18 cellular contexts compared by ENCODE assay signal in genomic region chrX:103616676-103617186, GRCh38. TPM values are rescaled to one million over a fixed set of nuclear protein-coding genes. Genes with fewer than 3 reads are reported as not detected.
A peak's percentile ranks its signal among the peaks of the same experiment; 100 is the strongest.
DNase-seq lines count a peak whose midpoint lies in the region; TF ChIP-seq lines count a peak whose summit lies in the region.
"Had no signal": no experiment of that assay in that cellular context is flagged by ENCODE, and none has a peak within 500 bp of the region (broad histone marks: within the 10 kb centered on the region; RNA-seq: fewer than 3 reads in every experiment).

No MANE protein-coding gene starts in this region.

- H3K9me3 ChIP-seq in HUES64 (ENCODE audit: insufficient read depth, low read depth, low read length) (no peaks in the 10 kb centered on the region), adipocyte (ENCODE audit: control insufficient read depth, low read length) (peaks cover 9% of the 10 kb centered on the region)
- H3K9me3 ChIP-seq: Caco-2, SJSA1 had no signal

- no peak overlapping the region for H3K4me3 Mint-ChIP-seq in progenitor cell of endocrine pancreas (ENCODE audit: low read depth)
- H3K4me3 Mint-ChIP-seq: B cell; T-helper 1 cell treated with Interleukin-12 subunit alpha and Interleukin-12 subunit beta and Interleukin-4 antibody, amounts not matched to agents 30 μg/mL and 1 μg/mL, for 36 hours had no signal

- H3K27ac ChIP-seq in HUES64 (ENCODE audit: low read depth, low read length) (peak overlapping the region; percentile 35; the same call in 1 of the 2 replicates), dorsolateral prefrontal cortex (no peak overlapping the region)
- H3K27ac ChIP-seq: SJSA1 had no signal

- H3K9ac ChIP-seq in HUES64 (ENCODE audit: low read depth, low read length) (no peak overlapping the region), adipocyte (ENCODE audit: low read length) (no peak overlapping the region)

- H3K4me1 Mint-ChIP-seq in progenitor cell of endocrine pancreas (ENCODE audit: low read depth), result no peaks in the 10 kb centered on the region
- H3K4me1 Mint-ChIP-seq: B cell had no signal

- peaks cover 7% of the 10 kb centered on the region for H3K9me3 Mint-ChIP-seq in progenitor cell of endocrine pancreas (ENCODE audit: low read depth)
- H3K9me3 Mint-ChIP-seq: T-helper 1 cell treated with Interleukin-12 subunit alpha and Interleukin-12 subunit beta and Interleukin-4 antibody, amounts not matched to agents 30 μg/mL and 1 μg/mL, for 36 hours had no signal

- H3K36me3 ChIP-seq in HUES64 (ENCODE audit: insufficient read depth, low read length) (no peaks in the 10 kb centered on the region), adipocyte (ENCODE audit: control insufficient read depth, insufficient read depth, low read length, severe bottlenecking) (no peaks in the 10 kb centered on the region)
- H3K36me3 ChIP-seq: SJSA1 had no signal

- peak; percentile 32 for DNase-seq in EH (ENCODE audit: low read depth)
- DNase-seq in adipocyte (ENCODE audit: low read depth), result peak; percentile 50
- DNase-seq in progenitor cell of endocrine pancreas (ENCODE audit: low spot score, unreplicated experiment), result no peak
- no peak for DNase-seq in hypothalamus (lab: John Stamatoyannopoulos, UW)
- no peak for DNase-seq in NCI-H446 (lab: John Stamatoyannopoulos, UW)
- DNase-seq in dorsolateral prefrontal cortex, result no peak
- DNase-seq: Caco-2, DMS153, GF-D8, H7, NCI-H1092 treated with DMSO at 0.1 percent for 48 hours, NCI-H146, NCI-H2081, NCI-H510A treated with DMSO at 0.1 percent for 48 hours had no signal

- H3K27me3 Mint-ChIP-seq in progenitor cell of endocrine pancreas, result no peaks in the 10 kb centered on the region
- H3K27me3 Mint-ChIP-seq: B cell had no signal

- peak overlapping the region; percentile 25 for H3K27ac Mint-ChIP-seq in progenitor cell of endocrine pancreas
- H3K27ac Mint-ChIP-seq: B cell; T-helper 1 cell treated with Interleukin-12 subunit alpha and Interleukin-12 subunit beta and Interleukin-4 antibody, amounts not matched to agents 30 μg/mL and 1 μg/mL, for 36 hours had no signal

- H3K4me3 ChIP-seq in HUES64 (ENCODE audit: low read length), result no peak overlapping the region
- no peak overlapping the region for H3K4me3 ChIP-seq in adipocyte (ENCODE audit: low read length)
- no peak overlapping the region for H3K4me3 ChIP-seq in dorsolateral prefrontal cortex
- H3K4me3 ChIP-seq: SJSA1 had no signal

- intact Hi-C loops in dorsolateral prefrontal cortex (cut with DNase I), result no loop called here

- 5% methylated on average over 1 of the region's 1 CpG for WGBS in HUES64

- H3K36me3 Mint-ChIP-seq in progenitor cell of endocrine pancreas (ENCODE audit: insufficient read depth), result peaks cover 15% of the 10 kb centered on the region

- 0 out of 2 replicates have a peak, but pooled peaks cover 8% of the 10 kb centered on the region for H3K4me1 ChIP-seq in HUES64 (ENCODE audit: insufficient read depth, low read length)
- H3K4me1 ChIP-seq in adipocyte (ENCODE audit: control insufficient read depth, insufficient read depth, low read length), result peaks cover 7% of the 10 kb centered on the region
- H3K4me1 ChIP-seq: Caco-2 had no signal

- TF ChIP-seq CTCF in progenitor cell of endocrine pancreas (IDR thresholded peaks at IDR 0.05; ENCODE audit: unreplicated experiment) (no peak), dorsolateral prefrontal cortex (IDR thresholded peaks at IDR 0.05 in 54 of 56, conservative IDR thresholded peaks at IDR 0.05 in 2 of 56; ENCODE audit: low read depth in 1 of 56, partially characterized antibody in 56 of 56) (no peak)

- H3K27me3 ChIP-seq in HUES64 (ENCODE audit: insufficient read depth, low read length), result no peaks in the 10 kb centered on the region
- H3K27me3 ChIP-seq in adipocyte (replicated peaks; ENCODE audit: control insufficient read depth, insufficient read depth, low read length), result peaks cover 3% of the 10 kb centered on the region
- H3K27me3 ChIP-seq in dorsolateral prefrontal cortex, result peaks cover 0 to 46% (median 3%) of the 10 kb centered on the region in 45 donors
- H3K27me3 ChIP-seq: SJSA1 had no signal

RNA-seq across cellular contexts. Expression of gene TCEAL3, which starts 9.0 kb away (rescaled TPM):
- polyA plus RNA-seq in HUES64 (2013, experiment 1 of 2), result 9.4 TPM
- polyA plus RNA-seq in HUES64 (2013, experiment 2 of 2), result 10.6 TPM
- 14.4 and 15.1 TPM in 2 replicates for total RNA-seq in progenitor cell of endocrine pancreas
- total RNA-seq in dorsolateral prefrontal cortex, result 100 to 1,000 TPM in 3 of 120 experiments, 10 to 100 TPM in 117; 56.2 to 103 (median 76.7) TPM

RNA-seq across cellular contexts. Expression of gene TCEAL1, which starts 12.0 kb away (rescaled TPM):
- polyA plus RNA-seq in HUES64 (2013, experiment 1 of 2), result 4.8 TPM
- polyA plus RNA-seq in HUES64 (2013, experiment 2 of 2), result 4.8 TPM
- total RNA-seq in progenitor cell of endocrine pancreas (18.9 and 21.5 TPM in 2 replicates), dorsolateral prefrontal cortex (10 to 100 TPM; 27.6 to 72.2 (median 53.4) TPM)

RNA-seq across cellular contexts. Expression of gene TCEAL4, which starts 31.4 kb away (rescaled TPM):
- 44.9 TPM for polyA plus RNA-seq in HUES64 (2013, experiment 1 of 2)
- 56.2 TPM for polyA plus RNA-seq in HUES64 (2013, experiment 2 of 2)
- total RNA-seq in progenitor cell of endocrine pancreas, result 67.4 and 72.3 TPM in 2 replicates
- 100 to 1,000 TPM in 77 of 120 experiments, 10 to 100 TPM in 43; 75.8 to 142 (median 106) TPM for total RNA-seq in dorsolateral prefrontal cortex

Comparison
In these comparisons a context has a peak if more than half of its experiments do, and no peak if none do; other contexts are left out.
1. DNase-seq: peak in EH (single experiment) and adipocyte (single experiment); none in progenitor cell of endocrine pancreas (single experiment), hypothalamus (0 of 51), NCI-H446 (0 of 2) and dorsolateral prefrontal cortex (0 of 10).